ENCODE assay signal across 14 cellular contexts in genomic region chr17:74531231-74531761, GRCh38. TPM values are rescaled to one million over a fixed set of nuclear protein-coding genes. Genes with fewer than 3 reads are reported as not detected.
DNase-seq lines count a peak whose midpoint lies in the region; ATAC-seq and TF ChIP-seq lines count a peak whose summit lies in the region.
"Had no signal": no experiment of that assay in that cellular context is flagged by ENCODE, and none has a peak within 500 bp of the region (broad histone marks: within the 10 kb centered on the region; RNA-seq: fewer than 3 reads in every experiment).

Gene CD300LB, minus strand, starts transcription at chr17:74531475. Its CDS starts 125 bp downstream, at chr17:74531350.

- H3K4me3 ChIP-seq in BLaER1, result no peak within 1 kb of the TSS
- H3K4me3 ChIP-seq in HAP-1, result peak within 1 kb of the TSS; percentile 23
- H3K4me3 ChIP-seq in mononuclear cell (ENCODE audit: low read length), result peak within 1 kb of the TSS; percentile 61
- no peak within 1 kb of the TSS for H3K4me3 ChIP-seq in prostate gland
- H3K4me3 ChIP-seq: body of pancreas, GM23338 had no signal

- DNase-seq in HAP-1 (ENCODE audit: low spot score in 2 of 2) (no peak), prostate gland (ENCODE audit: low spot score) (no peak), NCI-H1436 (lab: John Stamatoyannopoulos, UW) (no peak), NCI-H2029 treated with DMSO at 0.1 percent for 48 hours (lab: John Stamatoyannopoulos, UW) (no peak)
- no peak for DNase-seq in activated naive CD8-positive, alpha-beta T cell treated with anti-CD3 and anti-CD28 coated beads, Interleukin-2, amount 50 U/mL, for 24 hours
- DNase-seq in activated T-helper 2 cell treated with anti-CD3 and anti-CD28 coated beads, Interferon-gamma antibody, Interleukin-2, Interleukin-4, amounts not matched to agents 10 μg/mL and 5 μg/mL and 100 μg/mL, durations not matched to agents 14 hours and 24 hours and 36 hours (ENCODE audit: low spot score), result no peak
- DNase-seq: NCI-H187, small intestine had no signal

- ATAC-seq in activated naive CD8-positive, alpha-beta T cell treated with anti-CD3 and anti-CD28 coated beads, Interleukin-2, amount 50 U/mL, for 24 hours, result no peak
- ATAC-seq: body of pancreas had no signal

- peak within 1 kb of the TSS; percentile 53 for H3K4me2 ChIP-seq in BLaER1
- H3K4me2 ChIP-seq: GM23338 had no signal

- H3K4me1 Mint-ChIP-seq in activated naive CD8-positive, alpha-beta T cell treated with anti-CD3 and anti-CD28 coated beads, Interleukin-2, amount 50 U/mL, for 24 hours, result peaks cover 17% of the 10 kb centered on the region
- H3K4me1 Mint-ChIP-seq in activated T-helper 2 cell treated with anti-CD3 and anti-CD28 coated beads, Interferon-gamma antibody, Interleukin-2, Interleukin-4, amounts not matched to agents 10 μg/mL and 5 μg/mL and 100 μg/mL, durations not matched to agents 14 hours and 24 hours and 36 hours (ENCODE audit: low read depth), result peaks cover 7% of the 10 kb centered on the region

- H3K9me3 ChIP-seq in BLaER1 (no peaks in the 10 kb centered on the region), HAP-1 (no peaks in the 10 kb centered on the region), mononuclear cell (ENCODE audit: low read depth, low read length) (no peaks in the 10 kb centered on the region), prostate gland (no peaks in the 10 kb centered on the region)
- H3K9me3 ChIP-seq: body of pancreas had no signal

- peak within 1 kb of the TSS; percentile 8 for H3K4me3 Mint-ChIP-seq in activated naive CD8-positive, alpha-beta T cell treated with anti-CD3 and anti-CD28 coated beads, Interleukin-2, amount 50 U/mL, for 24 hours
- no peak within 1 kb of the TSS for H3K4me3 Mint-ChIP-seq in activated T-helper 2 cell treated with anti-CD3 and anti-CD28 coated beads, Interferon-gamma antibody, Interleukin-2, Interleukin-4, amounts not matched to agents 10 μg/mL and 5 μg/mL and 100 μg/mL, durations not matched to agents 14 hours and 24 hours and 36 hours (ENCODE audit: low read depth)
- H3K4me3 Mint-ChIP-seq: GM23338 had no signal

- H3K27me3 Mint-ChIP-seq in activated naive CD8-positive, alpha-beta T cell treated with anti-CD3 and anti-CD28 coated beads, Interleukin-2, amount 50 U/mL, for 24 hours, result peaks cover 36% of the 10 kb centered on the region
- H3K27me3 Mint-ChIP-seq in activated T-helper 2 cell treated with anti-CD3 and anti-CD28 coated beads, Interferon-gamma antibody, Interleukin-2, Interleukin-4, amounts not matched to agents 10 μg/mL and 5 μg/mL and 100 μg/mL, durations not matched to agents 14 hours and 24 hours and 36 hours (ENCODE audit: low read depth), result peaks cover 23% of the 10 kb centered on the region

- H3K27ac Mint-ChIP-seq in activated naive CD8-positive, alpha-beta T cell treated with anti-CD3 and anti-CD28 coated beads, Interleukin-2, amount 50 U/mL, for 24 hours, result no peak within 1 kb of the TSS
- H3K27ac Mint-ChIP-seq in activated T-helper 2 cell treated with anti-CD3 and anti-CD28 coated beads, Interferon-gamma antibody, Interleukin-2, Interleukin-4, amounts not matched to agents 10 μg/mL and 5 μg/mL and 100 μg/mL, durations not matched to agents 14 hours and 24 hours and 36 hours, result no peak within 1 kb of the TSS
- H3K27ac Mint-ChIP-seq: GM23338 had no signal

- WGBS in prostate gland, result 64% methylated on average over 10 of the region's 10 CpGs

- peaks cover 20% of the 10 kb centered on the region for H3K4me1 ChIP-seq in BLaER1
- H3K4me1 ChIP-seq in HAP-1, result no peaks in the 10 kb centered on the region
- peaks cover 80% of the 10 kb centered on the region for H3K4me1 ChIP-seq in mononuclear cell (ENCODE audit: insufficient read depth, low read length)
- no peaks in the 10 kb centered on the region for H3K4me1 ChIP-seq in prostate gland (replicated peaks)
- H3K4me1 ChIP-seq: body of pancreas had no signal

- H3K9me3 Mint-ChIP-seq in activated naive CD8-positive, alpha-beta T cell treated with anti-CD3 and anti-CD28 coated beads, Interleukin-2, amount 50 U/mL, for 24 hours, result no peaks in the 10 kb centered on the region
- no peaks in the 10 kb centered on the region for H3K9me3 Mint-ChIP-seq in activated T-helper 2 cell treated with anti-CD3 and anti-CD28 coated beads, Interferon-gamma antibody, Interleukin-2, Interleukin-4, amounts not matched to agents 10 μg/mL and 5 μg/mL and 100 μg/mL, durations not matched to agents 14 hours and 24 hours and 36 hours
- H3K9me3 Mint-ChIP-seq: GM23338 had no signal

- H4K20me1 ChIP-seq in BLaER1, result no peaks in the 10 kb centered on the region

- H3K27ac ChIP-seq in BLaER1 (no peak within 1 kb of the TSS), prostate gland (no peak within 1 kb of the TSS)
- H3K27ac ChIP-seq: epithelial cell of prostate had no signal

- no peaks in the 10 kb centered on the region; the same call in 1 of the 2 replicates for H3K27me3 ChIP-seq in BLaER1
- H3K27me3 ChIP-seq in HAP-1 (ENCODE audit: low read depth), result no peaks in the 10 kb centered on the region
- H3K27me3 ChIP-seq in mononuclear cell (ENCODE audit: insufficient read depth, low read length), result peaks cover 3% of the 10 kb centered on the region
- H3K27me3 ChIP-seq in prostate gland (replicated peaks; ENCODE audit: insufficient read depth), result no peaks in the 10 kb centered on the region
- H3K27me3 ChIP-seq: body of pancreas had no signal

- no peak within 1 kb of the TSS for H3K9ac ChIP-seq in BLaER1

- no peak for TF ChIP-seq POLR2A in prostate gland (IDR thresholded peaks at IDR 0.05)

- H3K36me3 ChIP-seq in BLaER1, result no peaks in the 10 kb centered on the region
- H3K36me3 ChIP-seq in HAP-1 (replicated peaks), result no peaks in the 10 kb centered on the region
- no peaks in the 10 kb centered on the region for H3K36me3 ChIP-seq in prostate gland

- no peaks in the 10 kb centered on the region for H3K36me3 Mint-ChIP-seq in activated naive CD8-positive, alpha-beta T cell treated with anti-CD3 and anti-CD28 coated beads, Interleukin-2, amount 50 U/mL, for 24 hours (ENCODE audit: low read depth)
- H3K36me3 Mint-ChIP-seq in activated T-helper 2 cell treated with anti-CD3 and anti-CD28 coated beads, Interferon-gamma antibody, Interleukin-2, Interleukin-4, amounts not matched to agents 10 μg/mL and 5 μg/mL and 100 μg/mL, durations not matched to agents 14 hours and 24 hours and 36 hours (ENCODE audit: low read depth), result no peaks in the 10 kb centered on the region

- no peak for TF ChIP-seq CTCF in prostate gland (IDR thresholded peaks at IDR 0.05)

- intact Hi-C loops in prostate gland (cut with DNase I), result no loop called here
- intact Hi-C loops in activated T-helper 2 cell treated with anti-CD3 and anti-CD28 coated beads, Interferon-gamma antibody, Interleukin-2, Interleukin-4, amounts not matched to agents 10 μg/mL and 5 μg/mL and 100 μg/mL, durations not matched to agents 14 hours and 24 hours and 36 hours (cut with micrococcal nuclease), result loop anchor here (10.0 kb wide), 1 partner anchor 226 kb away; no protein-coding TSS in a partner anchor

- in situ Hi-C loops in HAP-1 (cut with MboI; ENCODE audit: low sequenced_read_pairs), result no loop called here

RNA-seq across cellular contexts. Expression of gene CD300LB, which starts in this region (rescaled TPM):
- 44.3 TPM for total RNA-seq in mononuclear cell
- under 1 TPM; 0.64 to 0.80 TPM for total RNA-seq in prostate gland
- not detected in 2 replicates for total RNA-seq in activated T-helper 2 cell treated with anti-CD3 and anti-CD28 coated beads, Interferon-gamma antibody, Interleukin-2, Interleukin-4, amounts not matched to agents 10 μg/mL and 5 μg/mL and 100 μg/mL, durations not matched to agents 14 hours and 24 hours and 36 hours
- total RNA-seq: body of pancreas, GM23338, myocyte had no signal

Comparison
In these comparisons a context has a peak if more than half of its experiments do, and no peak if none do; other contexts are left out.
1. RNA of gene CD300LB (total RNA-seq): 44.3 TPM in mononuclear cell (single experiment); 0.64 to 0.80 TPM in prostate gland and not detected in activated T-helper 2 cell treated with anti-CD3 and anti-CD28 coated beads, Interferon-gamma antibody, Interleukin-2, Interleukin-4, amounts not matched to agents 10 μg/mL and 5 μg/mL and 100 μg/mL, durations not matched to agents 14 hours and 24 hours and 36 hours; every median in the first group is over 10 times any median in the second.
2. H3K4me3 ChIP-seq: peak in HAP-1 (single experiment) and mononuclear cell (single experiment); none in BLaER1 (single experiment) and prostate gland (0 of 2).